Comparison of ENCODE assay signal across 29 cellular contexts in genomic region chr2:167553635-167554034, GRCh38.
"Had no signal": no experiment of that assay in that cellular context is flagged by ENCODE, and none has a peak within 500 bp of the region (broad histone marks: within the 10 kb centered on the region; RNA-seq: fewer than 3 reads in every experiment).

No MANE protein-coding gene starts in this region.

- DNase-seq: Kasumi-1, MG63, NCI-H1048, NCI-H1092 treated with DMSO at 0.1 percent for 48 hours, NCI-H1105 treated with DMSO at 0.1 percent for 48 hours, NCI-H1417, NCI-H1436, NCI-H146, NCI-H1694, NCI-H187 treated with DMSO at 0.1 percent for 48 hours, NCI-H2029, NCI-H2081, NCI-H2171 treated with DMSO at 0.1 percent for 48 hours, NCI-H2227 treated with DMSO at 0.1 percent for 48 hours, NCI-H345, NCI-H446, NCI-H510A treated with DMSO at 0.1 percent for 48 hours, NCI-H524 treated with DMSO at 0.1 percent for 48 hours, NCI-H526 treated with DMSO at 0.1 percent for 48 hours, NCI-H774, PC-3, Peyer's patch, Right ventricle myocardium superior, RPMI8226, SHP77 treated with DMSO at 0.1 percent for 48 hours, SK-N-SH, SW 1271, T-helper 1 cell had no signal

- H3K27ac ChIP-seq: Peyer's patch, SJSA1 had no signal

- H3K9me2 ChIP-seq: SK-N-SH had no signal

- ATAC-seq: PC-3 had no signal

- H3K4me1 ChIP-seq: Peyer's patch, SJSA1 had no signal

- H3K27me3 ChIP-seq: MG63, Peyer's patch, SJSA1 had no signal

- H3K4me3 ChIP-seq: MG63, Peyer's patch, SJSA1 had no signal

- H3K9ac ChIP-seq: SK-N-SH had no signal

- H3K4me2 ChIP-seq: SK-N-SH had no signal

- H3K9me3 ChIP-seq: MG63, Peyer's patch, SJSA1, SK-N-SH had no signal

- H3K36me3 ChIP-seq: MG63, Peyer's patch, SJSA1 had no signal
